ENCODE assay signal across 1 cellular context in genomic region chr6:136323431-136324112, GRCh38.
TF ChIP-seq lines count a peak whose summit lies in the region.

No MANE protein-coding gene starts in this region.

TF ChIP-seq in SK-N-SH, 30 proteins besides CTCF, POLR2A, EP300 and RAD21 (continued from another document):
- no peak for TF ChIP-seq REST (IDR thresholded peaks at IDR 0.05; ENCODE audit: low read depth, low read length)
- TF ChIP-seq EZH2phosphoT487 (IDR thresholded peaks at IDR 0.05; ENCODE audit: borderline replicate concordance, low read depth) = no peak
- no peak for TF ChIP-seq YY1 (IDR thresholded peaks at IDR 0.05; ENCODE audit: low read depth)
- no peak for TF ChIP-seq JUND (IDR thresholded peaks at IDR 0.05)
